ENCODE assay signal across 14 cellular contexts in genomic region chr3:119333773-119334492, GRCh38.
"Had no signal": no experiment of that assay in that cellular context is flagged by ENCODE, and none has a peak within 500 bp of the region (broad histone marks: within the 10 kb centered on the region; RNA-seq: fewer than 3 reads in every experiment).

No MANE protein-coding gene starts in this region.

- ATAC-seq: body of pancreas; effector memory CD8-positive, alpha-beta T cell; natural killer cell treated with Interleukin-12 subunit alpha and Interleukin-12 subunit beta and Interleukin-15 and Interleukin-18, amount 100 ng/mL, for 72 hours had no signal

- H3K9me3 Mint-ChIP-seq: activated naive CD4-positive, alpha-beta T cell treated with anti-CD3 and anti-CD28 coated beads, Interleukin-2, amount 50 U/mL, for 24 hours; effector memory CD8-positive, alpha-beta T cell; memory B cell had no signal

- H3K9me3 ChIP-seq: body of pancreas, thyroid gland had no signal

- H3K27me3 ChIP-seq: body of pancreas, thyroid gland had no signal

- H3K4me1 Mint-ChIP-seq: activated naive CD4-positive, alpha-beta T cell treated with anti-CD3 and anti-CD28 coated beads, Interleukin-2, amount 50 U/mL, for 24 hours had no signal

- H3K36me3 ChIP-seq: thyroid gland had no signal

- DNase-seq: activated effector memory CD4-positive, alpha-beta T cell treated with Interleukin-2 at 50 U/mL for 16 hours; activated T-cell treated with anti-CD3 and anti-CD28 coated beads, Interleukin-2, amount 50 U/mL, for 1 hour; body of pancreas; cerebellar nuclear complex; effector memory CD8-positive, alpha-beta T cell; retina; small intestine; T-helper 2 cell; thyroid gland had no signal

- H3K27ac Mint-ChIP-seq: activated naive CD4-positive, alpha-beta T cell treated with anti-CD3 and anti-CD28 coated beads, Interleukin-2, amount 50 U/mL, for 24 hours; dendritic cell treated with granulocyte-macrophage colony-stimulating factor and Interleukin-4, amounts not matched to agents 40 ng/mL and 50 ng/mL, for 4 days; effector memory CD8-positive, alpha-beta T cell; memory B cell; natural killer cell treated with Interleukin-12 subunit alpha and Interleukin-12 subunit beta and Interleukin-15 and Interleukin-18, amount 100 ng/mL, for 72 hours had no signal

- H3K4me3 ChIP-seq: body of pancreas, thyroid gland had no signal

- H3K4me3 Mint-ChIP-seq: activated naive CD4-positive, alpha-beta T cell treated with anti-CD3 and anti-CD28 coated beads, Interleukin-2, amount 50 U/mL, for 24 hours; dendritic cell treated with granulocyte-macrophage colony-stimulating factor and Interleukin-4, amounts not matched to agents 40 ng/mL and 50 ng/mL, for 4 days; effector memory CD8-positive, alpha-beta T cell; memory B cell; natural killer cell treated with Interleukin-12 subunit alpha and Interleukin-12 subunit beta and Interleukin-15 and Interleukin-18, amount 100 ng/mL, for 72 hours had no signal

- H3K27ac ChIP-seq: body of pancreas, epithelial cell of prostate had no signal

- H3K27me3 Mint-ChIP-seq: activated naive CD4-positive, alpha-beta T cell treated with anti-CD3 and anti-CD28 coated beads, Interleukin-2, amount 50 U/mL, for 24 hours; dendritic cell treated with granulocyte-macrophage colony-stimulating factor and Interleukin-4, amounts not matched to agents 40 ng/mL and 50 ng/mL, for 4 days; effector memory CD8-positive, alpha-beta T cell; memory B cell; natural killer cell treated with Interleukin-12 subunit alpha and Interleukin-12 subunit beta and Interleukin-15 and Interleukin-18, amount 100 ng/mL, for 72 hours had no signal

- H3K4me1 ChIP-seq: body of pancreas had no signal
